18 cellular contexts compared by ENCODE assay signal in the genomic region with DNA sequence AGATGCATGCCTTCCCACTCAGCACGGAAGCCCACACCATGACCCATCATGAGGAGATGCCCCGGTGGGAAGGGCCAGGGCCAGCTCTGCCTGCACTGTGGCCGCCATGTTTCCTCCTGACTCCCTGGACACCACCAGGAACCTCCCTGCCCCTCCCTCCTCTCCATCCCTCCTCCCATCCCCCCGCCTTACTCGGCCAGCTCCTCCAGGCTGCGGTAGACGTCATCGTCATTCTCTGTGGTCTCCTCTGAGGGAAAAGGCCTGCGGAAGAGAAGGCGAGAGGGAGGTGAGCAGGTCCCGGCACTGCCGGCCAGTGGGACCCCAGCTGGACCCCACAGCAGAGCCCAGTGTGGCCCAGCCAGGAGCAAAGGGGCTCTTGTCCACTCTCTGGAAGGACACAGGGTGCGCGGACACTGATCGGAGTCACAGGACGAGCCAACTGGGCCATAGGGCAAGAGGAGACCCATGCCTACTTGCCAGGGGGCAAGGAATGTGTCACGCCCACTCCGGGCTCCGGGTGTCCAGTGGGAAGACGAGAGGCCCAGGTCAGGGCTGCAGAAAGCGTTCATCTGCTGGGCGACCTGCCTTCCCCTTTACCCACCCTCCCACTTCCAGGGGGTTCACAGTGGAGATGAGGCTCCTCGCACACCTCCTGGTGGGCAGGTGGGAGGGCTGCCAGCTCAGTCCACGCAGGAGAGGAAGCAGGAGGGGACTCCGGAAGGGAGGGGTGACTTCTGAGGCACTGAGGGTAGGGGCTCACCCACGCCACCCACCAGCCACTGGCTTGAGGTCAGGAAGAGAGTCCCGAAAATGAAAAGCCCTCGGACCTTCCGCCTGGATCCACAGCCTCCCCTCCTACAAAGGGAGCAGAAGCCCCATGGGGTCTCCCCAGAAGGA.
"Had no signal": no experiment of that assay in that cellular context is flagged by ENCODE, and none has a peak within 500 bp of the region (broad histone marks: within the 10 kb centered on the region; RNA-seq: fewer than 3 reads in every experiment).

No MANE protein-coding gene starts in this region.

- H3K4me1 Mint-ChIP-seq: immature natural killer cell; stimulated activated effector memory CD8-positive, alpha-beta T cell treated with anti-CD3 and anti-CD28 coated beads, Interleukin-12 subunit alpha, Interleukin-12 subunit beta, amount 100 ng/mL, for 72 hours had no signal

- H3K27ac Mint-ChIP-seq: immature natural killer cell; natural killer cell treated with Interleukin-12 subunit alpha and Interleukin-12 subunit beta and Interleukin-15 and Interleukin-18, amount 100 ng/mL, for 72 hours; stimulated activated effector memory CD8-positive, alpha-beta T cell treated with anti-CD3 and anti-CD28 coated beads, Interleukin-12 subunit alpha, Interleukin-12 subunit beta, amount 100 ng/mL, for 72 hours had no signal

- H3K4me3 Mint-ChIP-seq: immature natural killer cell; natural killer cell treated with Interleukin-12 subunit alpha and Interleukin-12 subunit beta and Interleukin-15 and Interleukin-18, amount 100 ng/mL, for 72 hours; stimulated activated effector memory CD8-positive, alpha-beta T cell treated with anti-CD3 and anti-CD28 coated beads, Interleukin-12 subunit alpha, Interleukin-12 subunit beta, amount 100 ng/mL, for 72 hours had no signal

- ATAC-seq: gastroesophageal sphincter; left colon; left ventricle myocardium superior; right lobe of liver; stimulated activated effector memory CD8-positive, alpha-beta T cell treated with anti-CD3 and anti-CD28 coated beads, Interleukin-12 subunit alpha, Interleukin-12 subunit beta, amount 100 ng/mL, for 72 hours; stimulated activated naive CD8-positive, alpha-beta T cell treated with anti-CD3 and anti-CD28 coated beads, Interleukin-15, Interleukin-2, amounts not matched to agents 100 U/mL and 50 U/mL, for 24 hours had no signal

- DNase-seq: dermis blood vessel endothelial cell; esophagus squamous epithelium; foreskin fibroblast; immature natural killer cell; left colon; left ventricle myocardium superior; mesenchymal stem cell; midbrain; stimulated activated CD4-positive, alpha-beta T cell treated with anti-CD3 and anti-CD28 coated beads, Interleukin-4, amount 100 ng/mL, for 1 hour; stimulated activated CD8-positive, alpha-beta memory T cell treated with anti-CD3 and anti-CD28 coated beads, Interleukin-4, amount 100 ng/mL, for 48 hours; stimulated activated naive CD8-positive, alpha-beta T cell treated with anti-CD3 and anti-CD28 coated beads, Interleukin-15, Interleukin-2, amounts not matched to agents 100 U/mL and 50 U/mL, for 24 hours; thyroid gland; upper lobe of left lung; uterus had no signal

- H3K9me3 Mint-ChIP-seq: immature natural killer cell; natural killer cell treated with Interleukin-12 subunit alpha and Interleukin-12 subunit beta and Interleukin-15 and Interleukin-18, amount 100 ng/mL, for 72 hours; stimulated activated effector memory CD8-positive, alpha-beta T cell treated with anti-CD3 and anti-CD28 coated beads, Interleukin-12 subunit alpha, Interleukin-12 subunit beta, amount 100 ng/mL, for 72 hours had no signal

- H3K36me3 Mint-ChIP-seq: immature natural killer cell; natural killer cell treated with Interleukin-12 subunit alpha and Interleukin-12 subunit beta and Interleukin-15 and Interleukin-18, amount 100 ng/mL, for 72 hours; stimulated activated effector memory CD8-positive, alpha-beta T cell treated with anti-CD3 and anti-CD28 coated beads, Interleukin-12 subunit alpha, Interleukin-12 subunit beta, amount 100 ng/mL, for 72 hours had no signal
